24 cellular contexts compared by ENCODE assay signal in the genomic region with DNA sequence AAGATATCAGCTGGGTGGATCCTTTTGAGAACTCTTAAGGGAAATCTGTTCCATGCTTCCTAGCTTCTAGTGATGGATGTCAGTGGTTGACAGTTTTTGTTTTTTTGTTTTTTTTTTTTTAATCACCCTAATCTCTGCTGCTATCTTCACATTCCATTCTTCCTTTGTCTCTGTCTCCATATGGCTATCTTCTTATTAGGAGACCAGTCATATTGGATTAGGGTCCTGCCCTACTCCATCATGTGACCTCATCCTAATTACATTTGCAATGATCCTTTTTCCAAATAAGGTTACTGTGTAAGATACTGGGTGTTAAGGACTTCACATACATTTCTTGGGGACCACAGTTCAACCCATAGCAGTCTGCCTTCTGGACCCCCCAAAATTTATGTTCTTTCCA.
"Had no signal": no experiment of that assay in that cellular context is flagged by ENCODE, and none has a peak within 500 bp of the region (broad histone marks: within the 10 kb centered on the region; RNA-seq: fewer than 3 reads in every experiment).

No MANE protein-coding gene starts in this region.

- FAIRE-seq: RCC 7860 had no signal

- H3K4me3 ChIP-seq: breast epithelium, SJSA1 had no signal

- H3K36me3 ChIP-seq: breast epithelium had no signal

- H3K4me1 ChIP-seq: breast epithelium had no signal

- DNase-seq: activated B cell treated with CpG ODN at 0.5 μM for 24 hours; activated CD4-positive, alpha-beta memory T cell treated with anti-CD3 and anti-CD28 coated beads for 36 hours; activated CD4-positive, alpha-beta T cell treated with anti-CD3 and anti-CD28 coated beads for 1 hour; activated gamma-delta T cell; activated naive CD4-positive, alpha-beta T cell treated with anti-CD3 and anti-CD28 coated beads, Interleukin-2, amount 10 ng/mL, durations not matched to agents 7 days and 5 days; activated naive CD8-positive, alpha-beta T cell treated with anti-CD3 and anti-CD28 coated beads for 36 hours; activated T-cell treated with anti-CD3 and anti-CD28 coated beads for 4 hours; activated T-cell treated with anti-CD3 and anti-CD28 coated beads, Interleukin-2, amount 50 U/mL, for 48 hours; central memory CD4-positive, alpha-beta T cell; IMR-90; KG1; NCI-H1048; NCI-H146; NCI-H187 treated with DMSO at 0.1 percent for 48 hours; NCI-H2171; NCI-H2227 treated with DMSO at 0.1 percent for 48 hours; NCI-H526; PC-3; SHP77; T-helper 9 cell had no signal

- H3K9me3 ChIP-seq: breast epithelium had no signal

- ATAC-seq: activated T-helper 17 cell treated with anti-CD3 and anti-CD28 coated beads, Interleukin-2, amount 50 U/mL, for 72 hours; PC-3 had no signal

- H3K27me3 ChIP-seq: breast epithelium, SJSA1 had no signal

- H3K27ac ChIP-seq: breast epithelium, SJSA1 had no signal
